ENCODE assay signal across 14 cellular contexts in the genomic region with DNA sequence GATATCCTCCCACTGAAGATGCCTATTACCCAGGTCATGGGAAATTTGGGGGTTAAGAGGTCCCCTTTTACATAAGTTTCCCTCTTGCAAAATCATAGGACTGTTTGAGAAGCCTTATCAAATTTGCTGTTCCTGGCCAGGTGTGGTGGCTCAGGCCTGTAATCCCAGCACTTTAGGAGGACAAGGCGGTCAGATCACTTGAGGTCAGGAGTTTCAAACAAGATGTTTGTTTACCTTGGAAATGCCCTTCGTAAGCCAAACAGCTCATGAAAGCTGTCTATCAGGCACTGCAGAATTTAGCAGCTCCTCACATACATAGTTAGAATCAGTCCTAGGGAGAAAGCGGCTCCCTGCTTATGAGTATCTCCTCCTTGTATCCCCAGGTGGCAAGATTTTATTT. TPM values are rescaled to one million over a fixed set of nuclear protein-coding genes. Genes with fewer than 3 reads are reported as not detected.
DNase-seq lines count a peak whose midpoint lies in the region; ATAC-seq and TF ChIP-seq lines count a peak whose summit lies in the region.
"Had no signal": no experiment of that assay in that cellular context is flagged by ENCODE, and none has a peak within 500 bp of the region (broad histone marks: within the 10 kb centered on the region; RNA-seq: fewer than 3 reads in every experiment).

No MANE protein-coding gene starts in this region.

- H3K4me1 ChIP-seq in liver (ENCODE audit: control insufficient read depth in 4 of 4, insufficient read depth in 4 of 4, low read length in 3 of 4): peaks cover 3 to 22% (median 20%) of the 10 kb centered on the region in 4 donors
- H3K4me1 ChIP-seq: BLaER1 had no signal

- H3K9ac ChIP-seq in liver (ENCODE audit: low read depth in 1 of 2, low read length in 2 of 2): no peak overlapping the region
- H3K9ac ChIP-seq: BLaER1 had no signal

- no peaks in the 10 kb centered on the region for H3K36me3 ChIP-seq in liver (ENCODE audit: control insufficient read depth in 4 of 4, insufficient read depth in 3 of 4, low read depth in 1 of 4, low read length in 3 of 4)
- H3K36me3 ChIP-seq: BLaER1 had no signal

- H3K4me3 ChIP-seq in liver (ENCODE audit: low read depth in 1 of 3, low read length in 3 of 3): no peak overlapping the region
- H3K4me3 ChIP-seq: BLaER1 had no signal

- peak; percentile 28 for DNase-seq in NCI-H82 (lab: John Stamatoyannopoulos, UW)
- DNase-seq in NCI-H82 treated with DMSO at 0.1 percent for 48 hours (lab: John Stamatoyannopoulos, UW; ENCODE audit: unreplicated experiment): no peak
- no peak for DNase-seq in NCI-H1048 (lab: John Stamatoyannopoulos, UW)
- DNase-seq: 8988T; CD8-positive, alpha-beta T cell; COR-L47; DMS79 treated with DMSO at 0.1 percent for 48 hours; GF-D8; H9 had no signal

- ATAC-seq in GM21786 (IDR thresholded peaks at IDR 0.05; ENCODE audit: unreplicated experiment) (no peak), HG03520 (IDR thresholded peaks at IDR 0.05; ENCODE audit: unreplicated experiment) (no peak)
- ATAC-seq: CD8-positive, alpha-beta T cell had no signal

- 34% methylated on average over 3 of the region's 3 CpGs for WGBS in liver

- H3K9me3 ChIP-seq in liver (ENCODE audit: control insufficient read depth in 4 of 4, low read length in 3 of 4): no peaks in the 10 kb centered on the region

- no peaks in the 10 kb centered on the region for H3K27me3 ChIP-seq in liver (ENCODE audit: control insufficient read depth in 4 of 4, insufficient read depth in 4 of 4, low read length in 3 of 4)
- H3K27me3 ChIP-seq: BLaER1 had no signal

- H3K27ac ChIP-seq in VCaP: peak overlapping the region; percentile 85
- H3K27ac ChIP-seq in liver (ENCODE audit: low read depth in 1 of 2, low read length in 2 of 2): peak overlapping the region in 1 of 2 donors; percentile 18
- H3K27ac ChIP-seq: BLaER1 had no signal

- no peak for TF ChIP-seq RAD21 in liver (IDR thresholded peaks at IDR 0.05)

- TF ChIP-seq CTCF in VCaP (conservative IDR thresholded peaks at IDR 0.05) (no peak), liver (IDR thresholded peaks at IDR 0.05; ENCODE audit: low read depth, low read length, missing input control) (no peak)

TF ChIP-seq in liver, 16 proteins besides CTCF, POLR2A, EP300 and RAD21:
- TF ChIP-seq, protein P1, sequence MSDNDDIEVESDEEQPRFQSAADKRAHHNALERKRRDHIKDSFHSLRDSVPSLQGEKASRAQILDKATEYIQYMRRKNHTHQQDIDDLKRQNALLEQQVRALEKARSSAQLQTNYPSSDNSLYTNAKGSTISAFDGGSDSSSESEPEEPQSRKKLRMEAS (IDR thresholded peaks at IDR 0.05): peak; percentile 13
- peak; percentile 89 to 92 for TF ChIP-seq RXRA (IDR thresholded peaks at IDR 0.05)
- TF ChIP-seq, protein P2, sequence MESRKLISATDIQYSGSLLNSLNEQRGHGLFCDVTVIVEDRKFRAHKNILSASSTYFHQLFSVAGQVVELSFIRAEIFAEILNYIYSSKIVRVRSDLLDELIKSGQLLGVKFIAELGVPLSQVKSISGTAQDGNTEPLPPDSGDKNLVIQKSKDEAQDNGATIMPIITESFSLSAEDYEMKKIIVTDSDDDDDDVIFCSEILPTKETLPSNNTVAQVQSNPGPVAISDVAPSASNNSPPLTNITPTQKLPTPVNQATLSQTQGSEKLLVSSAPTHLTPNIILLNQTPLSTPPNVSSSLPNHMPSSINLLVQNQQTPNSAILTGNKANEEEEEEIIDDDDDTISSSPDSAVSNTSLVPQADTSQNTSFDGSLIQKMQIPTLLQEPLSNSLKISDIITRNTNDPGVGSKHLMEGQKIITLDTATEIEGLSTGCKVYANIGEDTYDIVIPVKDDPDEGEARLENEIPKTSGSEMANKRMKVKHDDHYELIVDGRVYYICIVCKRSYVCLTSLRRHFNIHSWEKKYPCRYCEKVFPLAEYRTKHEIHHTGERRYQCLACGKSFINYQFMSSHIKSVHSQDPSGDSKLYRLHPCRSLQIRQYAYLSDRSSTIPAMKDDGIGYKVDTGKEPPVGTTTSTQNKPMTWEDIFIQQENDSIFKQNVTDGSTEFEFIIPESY (IDR thresholded peaks at IDR 0.05): no peak
- TF ChIP-seq, protein P3, sequence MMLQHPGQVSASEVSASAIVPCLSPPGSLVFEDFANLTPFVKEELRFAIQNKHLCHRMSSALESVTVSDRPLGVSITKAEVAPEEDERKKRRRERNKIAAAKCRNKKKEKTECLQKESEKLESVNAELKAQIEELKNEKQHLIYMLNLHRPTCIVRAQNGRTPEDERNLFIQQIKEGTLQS (IDR thresholded peaks at IDR 0.05): no peak
- peak; percentile 59 for TF ChIP-seq SP1 (IDR thresholded peaks at IDR 0.05)
- TF ChIP-seq EGR1 (IDR thresholded peaks at IDR 0.05; ENCODE audit: low read depth in 2 of 2): no peak
- TF ChIP-seq NR2F2 (IDR thresholded peaks at IDR 0.05): no peak
- TF ChIP-seq HNF4G (IDR thresholded peaks at IDR 0.05): no peak
- TF ChIP-seq JUND (IDR thresholded peaks at IDR 0.05): no peak
- TF ChIP-seq HNF4A (conservative IDR thresholded peaks at IDR 0.05): peak; percentile 47 to 63

RNA-seq across cellular contexts. Expression of a gene that starts 4.9 kb away (rescaled TPM):
- total RNA-seq in liver: 100 to 1,000 TPM in 1 of 2 donors, 10 to 100 TPM in 1; 64.9 to 288 TPM
- 100 to 1,000 TPM; 154 to 253 TPM for polyA plus RNA-seq in liver

RNA-seq across cellular contexts. Expression of a gene that starts 28.3 kb away (rescaled TPM):
- total RNA-seq in liver: 100 to 1,000 TPM; 145 to 176 TPM
- 100 to 1,000 TPM in 1 of 2 donors, 10 to 100 TPM in 1; 47.5 to 115 TPM for polyA plus RNA-seq in liver
